In genomic region chr1:93080424-93080823, GRCh38 we compare ENCODE assay signal across 8 cellular contexts. TPM values are rescaled to one million over a fixed set of nuclear protein-coding genes. Genes with fewer than 3 reads are reported as not detected.
A peak's percentile ranks its signal among the peaks of the same experiment; 100 is the strongest.
DNase-seq lines count a peak whose midpoint lies in the region; ATAC-seq, FAIRE-seq and TF ChIP-seq lines count a peak whose summit lies in the region.

No MANE protein-coding gene starts in this region.

- FAIRE-seq in keratinocyte (lab: Jason Lieb, UNC) = peak; percentile 9

- dilution Hi-C loops in keratinocyte (cut with MboI; ENCODE audit: extremely low pct_ligation_motif_present, low sequenced_read_pairs) = no loop called here

- H3K4me1 Mint-ChIP-seq in brain = peaks cover 34% of the 10 kb centered on the region
- peaks cover 50% of the 10 kb centered on the region for H3K4me1 Mint-ChIP-seq in stimulated activated naive CD8-positive, alpha-beta T cell treated with anti-CD3 and anti-CD28 coated beads, Interleukin-15, Interleukin-2, amounts not matched to agents 100 ng/mL and 50 ng/mL, for 24 hours (ENCODE audit: low read depth)

- H3K9me3 ChIP-seq in keratinocyte (ENCODE audit: control insufficient read depth, low read depth, low read length) = no peaks in the 10 kb centered on the region

- peak overlapping the region; percentile 97 for H3K9ac ChIP-seq in keratinocyte (ENCODE audit: control insufficient read depth, extremely low read depth, insufficient read depth, low read length)

- peak overlapping the region; percentile 97 for H3K27ac ChIP-seq in keratinocyte (ENCODE audit: control insufficient read depth, insufficient read depth, low read length)

- TF ChIP-seq CTCF in brain (conservative IDR thresholded peaks at IDR 0.05) (peak; percentile 43 to 67), keratinocyte (optimal IDR thresholded peaks at IDR 0.05 in 1 of 3, IDR thresholded peaks at IDR 0.05 in 1 of 3, conservative IDR thresholded peaks at IDR 0.05 in 1 of 3; ENCODE audit: extremely low read depth in 1 of 3, insufficient read depth in 2 of 3, low read length in 3 of 3) (peak in 2 of 3 experiments; percentile 18 to 56)

- peaks cover 18% of the 10 kb centered on the region for H3K4me1 ChIP-seq in keratinocyte (ENCODE audit: control insufficient read depth, extremely low read depth, insufficient read depth, low read length)

- H3K36me3 ChIP-seq in keratinocyte (ENCODE audit: control insufficient read depth in 2 of 2, extremely low read depth in 1 of 2, insufficient read depth in 2 of 2, low read length in 2 of 2) = peaks cover under 1 to 3% of the 10 kb centered on the region in 2 experiments

- ATAC-seq in GM19468 (IDR thresholded peaks at IDR 0.05; ENCODE audit: extremely low read depth, unreplicated experiment) (peak; percentile 56), HG03521 (IDR thresholded peaks at IDR 0.05; ENCODE audit: unreplicated experiment) (peak; percentile 69)

- peak overlapping the region; percentile 94 to 100 (median 98) for H3K4me3 Mint-ChIP-seq in brain
- H3K4me3 Mint-ChIP-seq in stimulated activated naive CD8-positive, alpha-beta T cell treated with anti-CD3 and anti-CD28 coated beads, Interleukin-15, Interleukin-2, amounts not matched to agents 100 ng/mL and 50 ng/mL, for 24 hours = peak overlapping the region; percentile 89

- H4K20me1 ChIP-seq in keratinocyte (ENCODE audit: control insufficient read depth, extremely low read depth, insufficient read depth, low read length) = no peaks in the 10 kb centered on the region

- peak overlapping the region; percentile 98 to 100 (median 99) for H3K4me3 ChIP-seq in keratinocyte (ENCODE audit: control insufficient read depth in 2 of 3, extremely low read depth in 1 of 3, insufficient read depth in 2 of 3, low read depth in 1 of 3, low read length in 3 of 3)

- no peaks in the 10 kb centered on the region for H3K9me1 ChIP-seq in keratinocyte (ENCODE audit: control insufficient read depth, extremely low read depth, insufficient read depth, low read length)

- H3K79me2 ChIP-seq in keratinocyte (ENCODE audit: control insufficient read depth, insufficient read depth, low read length) = peaks cover 66% of the 10 kb centered on the region

- DNase-seq in EH (ENCODE audit: low read depth) (peak; percentile 73), NCI-H82 treated with DMSO at 0.1 percent for 48 hours (lab: John Stamatoyannopoulos, UW; ENCODE audit: unreplicated experiment) (peak; percentile 43), keratinocyte (ENCODE audit: low read depth, low spot score) (peak; percentile 50)
- DNase-seq in effector CD4-positive, alpha-beta T cell = no peak

- H3K27me3 ChIP-seq in keratinocyte (ENCODE audit: control insufficient read depth, extremely low read depth, insufficient read depth, low read length) = no peaks in the 10 kb centered on the region

- peaks cover 13 to 28% (median 19%) of the 10 kb centered on the region in 5 experiments for H3K9me3 Mint-ChIP-seq in brain
- no peaks in the 10 kb centered on the region for H3K9me3 Mint-ChIP-seq in stimulated activated naive CD8-positive, alpha-beta T cell treated with anti-CD3 and anti-CD28 coated beads, Interleukin-15, Interleukin-2, amounts not matched to agents 100 ng/mL and 50 ng/mL, for 24 hours

- peak overlapping the region; percentile 98 to 100 (median 100) for H3K27ac Mint-ChIP-seq in brain
- H3K27ac Mint-ChIP-seq in stimulated activated naive CD8-positive, alpha-beta T cell treated with anti-CD3 and anti-CD28 coated beads, Interleukin-15, Interleukin-2, amounts not matched to agents 100 ng/mL and 50 ng/mL, for 24 hours = peak overlapping the region; percentile 88

- H3K4me2 ChIP-seq in keratinocyte (ENCODE audit: control insufficient read depth, extremely low read depth, insufficient read depth, low read depth, low read length) = peak overlapping the region; percentile 99

- peaks cover 38% of the 10 kb centered on the region for H3K36me3 Mint-ChIP-seq in brain
- H3K36me3 Mint-ChIP-seq in stimulated activated naive CD8-positive, alpha-beta T cell treated with anti-CD3 and anti-CD28 coated beads, Interleukin-15, Interleukin-2, amounts not matched to agents 100 ng/mL and 50 ng/mL, for 24 hours (ENCODE audit: low read depth) = peaks cover 25% of the 10 kb centered on the region

- peaks cover 10% of the 10 kb centered on the region for H3K27me3 Mint-ChIP-seq in brain
- H3K27me3 Mint-ChIP-seq in stimulated activated naive CD8-positive, alpha-beta T cell treated with anti-CD3 and anti-CD28 coated beads, Interleukin-15, Interleukin-2, amounts not matched to agents 100 ng/mL and 50 ng/mL, for 24 hours = no peaks in the 10 kb centered on the region

- peak overlapping the region; percentile 37 for H2AFZ ChIP-seq in keratinocyte (ENCODE audit: control insufficient read depth, low read length)

RNA-seq across cellular contexts. Expression of gene MTF2, which starts 1.3 kb away (rescaled TPM):
- 4.0 TPM for polyA plus RNA-seq in brain (ENCODE audit: insufficient read depth, low read depth, low replicate concordance)
- 15.9 to 24.8 TPM (median 19.6 TPM) in 3 replicates for polyA plus RNA-seq in keratinocyte
- polyA plus RNA-seq in keratinocyte (2011; ENCODE audit: low read depth) = 53.2 TPM
- 9.8 and 16.7 TPM in 2 replicates for polyA plus RNA-seq in keratinocyte (2011; cell fraction: cytosol; rRNA removed)
- 20.5 and 23.1 TPM in 2 replicates for polyA plus RNA-seq in keratinocyte (2011; cell fraction: nucleus; rRNA removed)
- polyA plus RNA-seq in keratinocyte (2012; ENCODE audit: low replicate concordance) = 11.8 and 14.2 TPM in 2 replicates
- 12.2 to 47.2 TPM (median 35.3 TPM) in 3 replicates for polyA minus RNA-seq in keratinocyte
- 15.5 TPM for polyA minus RNA-seq in keratinocyte (2011; cell fraction: cytosol; rRNA and poly(A)+ RNA removed)
- polyA minus RNA-seq in keratinocyte (2011; cell fraction: nucleus; rRNA and poly(A)+ RNA removed) = 29.3 and 47.3 TPM in 2 replicates
